8 cellular contexts compared by ENCODE assay signal in genomic region chr16:24729243-24729966, GRCh38. TPM values are rescaled to one million over a fixed set of nuclear protein-coding genes. Genes with fewer than 3 reads are reported as not detected.
A peak's percentile ranks its signal among the peaks of the same experiment; 100 is the strongest.
DNase-seq lines count a peak whose midpoint lies in the region; ATAC-seq and TF ChIP-seq lines count a peak whose summit lies in the region.

Gene TNRC6A, plus strand, starts transcription at chr16:24729651. Its CDS starts 191 bp downstream, at chr16:24729842.

- H3K9me3 Mint-ChIP-seq in T-cell (no peaks in the 10 kb centered on the region), type B pancreatic cell (no peaks in the 10 kb centered on the region)

- H3K27ac Mint-ChIP-seq in T-cell (peak within 1 kb of the TSS; percentile 96 to 97), type B pancreatic cell (peak within 1 kb of the TSS; percentile 95)

- no peaks in the 10 kb centered on the region for H3K27me3 ChIP-seq in heart left ventricle

- DNase-seq in NCI-H1092 (lab: John Stamatoyannopoulos, UW) (peak; percentile 85), T-cell (peak; percentile 43 to 82 (median 64)), heart left ventricle (peak; percentile 91 to 96 (median 94)), posterior cingulate gyrus (peak; percentile 81 to 98 (median 88)), type B pancreatic cell (ENCODE audit: extremely low spot score, unreplicated experiment) (peak; percentile 92)

- intact Hi-C loops in heart left ventricle (cut with DNase I) (loop anchor here in 2 of 10 donors (5.0 to 10.0 kb wide), 2 partner anchors 185 to 187 kb away; no protein-coding TSS in a partner anchor), posterior cingulate gyrus (cut with DNase I) (no loop called here)

- no peaks in the 10 kb centered on the region for H3K9me3 ChIP-seq in heart left ventricle

- POLR2A ChIA-PET in T-cell (lab: Charles Lee): interaction anchor here (0.7 kb wide), 2 partner anchors 46 to 65 kb away, joined by 4 to 11 read pairs; no protein-coding TSS in a partner anchor

- H3K27ac ChIP-seq in adipose tissue (ENCODE audit: low read depth, low read length) (peak within 1 kb of the TSS; percentile 83), heart left ventricle (peak within 1 kb of the TSS; percentile 83 to 99 (median 94))

- peak within 1 kb of the TSS; percentile 57 to 94 (median 84) for H3K4me3 ChIP-seq in heart left ventricle

- H3K4me1 Mint-ChIP-seq in T-cell: peaks cover 43 to 54% (median 52%) of the 10 kb centered on the region in 3 donors
- H3K4me1 Mint-ChIP-seq in type B pancreatic cell (ENCODE audit: unreplicated experiment): peaks cover 32% of the 10 kb centered on the region

- CTCF ChIA-PET in T-cell (lab: Charles Lee): interaction anchor here in 1 of 2 donors (0.5 to 1.6 kb wide), 2 partner anchors 11 to 27 kb away, joined by 3 to 4 read pairs; no protein-coding TSS in a partner anchor

- WGBS in adipose tissue, 3 donors: 0% methylated on average over 29 to 79 of the region's 80 CpGs
- 0 to 1% (median 1%) methylated on average over 39 to 80 of the region's 80 CpGs for WGBS in heart left ventricle, 4 donors

- ATAC-seq in HG02571 (IDR thresholded peaks at IDR 0.05; ENCODE audit: unreplicated experiment) (peak; percentile 92), T-cell (replicated peaks in 1 of 4) (peak; percentile 75 to 85 (median 78)), heart left ventricle (peak; percentile 89 to 96 (median 94))

- H3K36me3 Mint-ChIP-seq in T-cell (peaks cover 26% of the 10 kb centered on the region), type B pancreatic cell (peaks cover 20% of the 10 kb centered on the region)

- TF ChIP-seq POLR2A in GM10847 (IDR thresholded peaks at IDR 0.05; ENCODE audit: extremely low read depth, insufficient read length) (peak; percentile 70), heart left ventricle (IDR thresholded peaks at IDR 0.05) (peak in 1 of 2 donors; percentile 72)

- H3K4me1 ChIP-seq in heart left ventricle: peaks cover 3 to 43% (median 36%) of the 10 kb centered on the region in 12 donors

- TF ChIP-seq CTCF in heart left ventricle (IDR thresholded peaks at IDR 0.05): no peak
- no peak for TF ChIP-seq CTCF in type B pancreatic cell (conservative IDR thresholded peaks at IDR 0.05)

- peaks cover 0 to 23% (median 14%) of the 10 kb centered on the region in 9 donors for H3K36me3 ChIP-seq in heart left ventricle

- H3K27me3 Mint-ChIP-seq in T-cell (no peaks in the 10 kb centered on the region), type B pancreatic cell (no peaks in the 10 kb centered on the region)

- H3K4me3 Mint-ChIP-seq in T-cell (peak within 1 kb of the TSS; percentile 91 to 97 (median 95)), type B pancreatic cell (peak within 1 kb of the TSS; percentile 99)

RNA-seq across cellular contexts. Expression of gene TNRC6A, which starts in this region (rescaled TPM):
- total RNA-seq in T-cell: 10 to 100 TPM; 74.7 to 79.4 (median 77.9) TPM
- 10 to 100 TPM in 2 of 3 donors, 1 to 10 TPM in 1; 10.0 to 17.7 (median 16.0) TPM for polyA plus RNA-seq in adipose tissue
- total RNA-seq in heart left ventricle: 10 to 100 TPM; 26.4 to 53.1 (median 37.6) TPM
- polyA plus RNA-seq in heart left ventricle: 10 to 100 TPM; 16.0 to 22.9 TPM
- 40.0 and 65.9 TPM in 2 replicates for total RNA-seq in type B pancreatic cell (ENCODE audit: low replicate concordance)

Comparison
In these comparisons a context has a peak if more than half of its experiments do, and no peak if none do; other contexts are left out.
1. Peak in every context shown above with its lines: DNase-seq, ATAC-seq, H3K4me3 ChIP-seq and H3K27ac ChIP-seq.